Comparison of ENCODE assay signal across 8 cellular contexts in the genomic region with DNA sequence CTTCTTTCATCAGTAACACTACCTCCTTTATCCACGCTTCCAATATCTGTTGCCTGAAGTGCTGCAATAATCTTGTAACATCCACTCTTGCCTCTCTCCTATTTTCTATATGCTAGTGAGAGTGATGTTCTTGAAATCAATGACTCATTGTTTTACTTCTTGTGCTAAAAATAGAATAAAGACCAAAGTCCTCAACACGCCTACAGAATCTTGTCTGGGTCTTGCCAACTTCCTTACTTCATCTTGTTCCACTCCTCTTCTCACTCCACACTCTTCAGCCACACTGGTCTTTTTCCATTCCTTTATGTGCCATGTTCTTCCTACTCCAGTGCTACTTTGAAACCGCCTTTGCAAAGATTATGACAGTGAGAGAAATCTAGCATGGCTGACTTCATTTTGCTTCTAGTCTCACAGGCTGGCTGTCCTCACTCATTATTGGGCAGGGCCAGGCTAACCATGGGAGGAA.
DNase-seq lines count a peak whose midpoint lies in the region; ATAC-seq and TF ChIP-seq lines count a peak whose summit lies in the region.

No MANE protein-coding gene starts in this region.

- DNase-seq in SW480 (ENCODE audit: low spot score): peak; percentile 45
- no peak for DNase-seq in omental fat pad (ENCODE audit: low spot score)
- DNase-seq in NCI-H128 (lab: John Stamatoyannopoulos, UW; ENCODE audit: unreplicated experiment): no peak

- no peak for TF ChIP-seq CTCF in omental fat pad (IDR thresholded peaks at IDR 0.05)

- ATAC-seq in GM18868 (IDR thresholded peaks at IDR 0.05; ENCODE audit: unreplicated experiment) (peak; percentile 83), HG02973 (IDR thresholded peaks at IDR 0.05; ENCODE audit: unreplicated experiment) (peak; percentile 89), omental fat pad (ENCODE audit: low FRiP score) (peak; percentile 52), GM18873 (IDR thresholded peaks at IDR 0.05; ENCODE audit: low FRiP score, unreplicated experiment) (no peak), GM19328 (IDR thresholded peaks at IDR 0.05; ENCODE audit: unreplicated experiment) (no peak), GM21528 (IDR thresholded peaks at IDR 0.05; ENCODE audit: low FRiP score, unreplicated experiment) (no peak)

Comparison
In these comparisons a context has a peak if more than half of its experiments do, and no peak if none do; other contexts are left out.
1. ATAC-seq: peak in GM18868 (single experiment), HG02973 (single experiment) and omental fat pad (single experiment); none in GM18873 (single experiment), GM19328 (single experiment) and GM21528 (single experiment).